In the genomic region with DNA sequence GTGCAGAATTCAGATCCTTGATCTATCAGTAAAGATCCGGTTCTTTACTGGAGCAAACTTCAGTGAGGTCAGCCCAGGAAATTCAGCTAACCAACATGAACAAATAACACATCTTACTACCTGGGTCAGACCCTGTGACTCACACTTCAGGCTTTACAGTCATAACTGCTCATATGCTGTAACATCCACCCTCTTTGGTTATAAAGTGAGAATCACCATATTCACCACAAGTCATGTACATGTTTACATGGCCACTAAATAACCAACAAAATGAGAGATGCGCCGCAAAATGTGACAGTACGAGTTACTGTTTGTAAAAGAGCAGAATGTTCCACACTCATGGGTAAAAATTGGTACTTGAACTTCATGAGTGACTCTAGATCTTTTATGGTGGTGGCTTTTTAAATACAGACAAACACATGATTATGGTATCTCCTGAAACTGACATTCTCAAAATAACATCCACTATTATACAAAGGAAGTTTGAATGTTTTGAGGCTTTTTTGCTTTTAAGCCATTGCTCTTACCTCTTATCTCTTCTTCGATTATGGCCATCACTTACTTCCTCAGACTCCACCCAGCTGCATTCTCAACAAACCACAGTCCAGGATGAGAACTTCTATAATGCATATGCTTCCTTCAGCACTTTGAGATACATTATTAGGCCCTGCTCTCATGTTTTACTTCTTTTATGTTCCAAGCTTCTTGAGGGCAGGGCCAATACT, we compare ENCODE assay signal across 8 cellular contexts.
A peak's percentile ranks its signal among the peaks of the same experiment; 100 is the strongest.
DNase-seq lines count a peak whose midpoint lies in the region; ATAC-seq and TF ChIP-seq lines count a peak whose summit lies in the region.

No MANE protein-coding gene starts in this region.

- H2BK15ac ChIP-seq in neuronal stem cell (ENCODE audit: low read length): no peak overlapping the region

- H3K4me3 ChIP-seq in hepatocyte (no peak overlapping the region), spleen (no peak overlapping the region), neuronal stem cell (ENCODE audit: low read length in 2 of 2) (no peak overlapping the region), dorsolateral prefrontal cortex (no peak overlapping the region)

- peak overlapping the region; percentile 37 for H3K27ac Mint-ChIP-seq in CD4-positive, alpha-beta T cell

- no peaks in the 10 kb centered on the region for H3K36me3 Mint-ChIP-seq in CD4-positive, alpha-beta T cell (ENCODE audit: low read depth)

- no peaks in the 10 kb centered on the region for H3K27me3 ChIP-seq in CD4-positive, alpha-beta T cell (ENCODE audit: control insufficient read depth, insufficient read depth, low read length)
- no peaks in the 10 kb centered on the region for H3K27me3 ChIP-seq in hepatocyte
- no peaks in the 10 kb centered on the region for H3K27me3 ChIP-seq in spleen (replicated peaks in 1 of 7)
- H3K27me3 ChIP-seq in neuronal stem cell (ENCODE audit: control insufficient read depth in 3 of 3, insufficient read depth in 3 of 3, low read depth in 1 of 3, low read length in 3 of 3): no peaks in the 10 kb centered on the region
- H3K27me3 ChIP-seq in dorsolateral prefrontal cortex: no peaks in the 10 kb centered on the region

- WGBS in hepatocyte (ENCODE audit: low lambda C conversion rate, missing lambda C conversion rate): 80% methylated on average over 5 of the region's 5 CpGs
- 71 to 76% (median 75%) methylated on average over 5 of the region's 5 CpGs for WGBS in spleen, 5 donors
- no CpG with 5 or more reads among the region's 5 CpGs for WGBS in neuronal stem cell (ENCODE audit: extremely low coverage in 2 of 2, insufficient read length in 2 of 2, insufficient replicate concordance in 1 of 2), 2 donors

- H3K18ac ChIP-seq in neuronal stem cell (ENCODE audit: low read length): no peak overlapping the region

- no peaks in the 10 kb centered on the region for H3K9me3 ChIP-seq in CD4-positive, alpha-beta T cell (ENCODE audit: control insufficient read depth, low read length)
- H3K9me3 ChIP-seq in hepatocyte (ENCODE audit: low read depth) (no peaks in the 10 kb centered on the region), spleen (no peaks in the 10 kb centered on the region), neuronal stem cell (replicated peaks in 1 of 2; ENCODE audit: control insufficient read depth in 2 of 2, insufficient read depth in 1 of 2, low read depth in 1 of 2, low read length in 2 of 2) (no peaks in the 10 kb centered on the region)

- H4K20me1 ChIP-seq in hepatocyte (ENCODE audit: insufficient read depth, poor library complexity, severe bottlenecking): no peaks in the 10 kb centered on the region

- H3K14ac ChIP-seq in neuronal stem cell (ENCODE audit: low read length): no peak overlapping the region

- H2BK12ac ChIP-seq in neuronal stem cell (ENCODE audit: low read length): no peak overlapping the region

- H4K91ac ChIP-seq in neuronal stem cell (ENCODE audit: low read depth, low read length, poor library complexity): no peak overlapping the region

- no peak overlapping the region for H2AK5ac ChIP-seq in neuronal stem cell (ENCODE audit: low read depth, low read length)

- H3K79me2 ChIP-seq in hepatocyte: no peaks in the 10 kb centered on the region

- no peak overlapping the region for H3K23ac ChIP-seq in neuronal stem cell (ENCODE audit: low read depth, low read length, poor library complexity)

- H2AFZ ChIP-seq in hepatocyte: no peak overlapping the region
- no peak overlapping the region for H2AFZ ChIP-seq in neuronal stem cell (ENCODE audit: low read length)

- H3K9me2 ChIP-seq in hepatocyte (replicated peaks; ENCODE audit: insufficient read depth): no peaks in the 10 kb centered on the region

- H4K8ac ChIP-seq in neuronal stem cell (ENCODE audit: low read depth, low read length): no peak overlapping the region

- H2BK120ac ChIP-seq in neuronal stem cell (ENCODE audit: low read depth, low read length): no peak overlapping the region

- H3K9me3 Mint-ChIP-seq in CD4-positive, alpha-beta T cell: no peaks in the 10 kb centered on the region

- no peaks in the 10 kb centered on the region for H3K27me3 Mint-ChIP-seq in CD4-positive, alpha-beta T cell

- TF ChIP-seq CTCF in CD4-positive, alpha-beta T cell (IDR thresholded peaks at IDR 0.05): no peak
- TF ChIP-seq CTCF in hepatocyte (IDR thresholded peaks at IDR 0.05; ENCODE audit: poor library complexity) (no peak), spleen (IDR thresholded peaks at IDR 0.05 in 8 of 11, conservative IDR thresholded peaks at IDR 0.05 in 3 of 11) (no peak), dorsolateral prefrontal cortex (IDR thresholded peaks at IDR 0.05 in 54 of 56, conservative IDR thresholded peaks at IDR 0.05 in 2 of 56; ENCODE audit: low read depth in 1 of 56, partially characterized antibody in 56 of 56) (no peak)

- H2BK5ac ChIP-seq in neuronal stem cell (ENCODE audit: low read length): no peak overlapping the region

- H3K27ac ChIP-seq in CD4-positive, alpha-beta T cell (ENCODE audit: low read depth, low read length): no peak overlapping the region
- H3K27ac ChIP-seq in hepatocyte (peak overlapping the region; percentile 65), spleen (peak overlapping the region in 4 of 8 donors; percentile 7 to 63 (median 49)), neuronal stem cell (replicated peaks; ENCODE audit: low read length) (no peak overlapping the region), dorsolateral prefrontal cortex (no peak overlapping the region)

- POLR2A ChIA-PET in CD4-positive, alpha-beta T cell (lab: Charles Lee): interaction anchor here (1.0 to 1.2 kb wide), 2 partner anchors 27 to 29 kb away, joined by 4 to 5 read pairs; no protein-coding TSS in a partner anchor

- peaks cover 35% of the 10 kb centered on the region for H3K4me1 Mint-ChIP-seq in CD4-positive, alpha-beta T cell (ENCODE audit: low read depth)

- no peaks in the 10 kb centered on the region for H3K79me1 ChIP-seq in neuronal stem cell (ENCODE audit: low read depth, low read length)

- peaks cover 23% of the 10 kb centered on the region for H3K4me1 ChIP-seq in hepatocyte (ENCODE audit: insufficient read depth)
- H3K4me1 ChIP-seq in spleen: peaks cover 0 to 3% (median 0%) of the 10 kb centered on the region in 6 donors
- H3K4me1 ChIP-seq in neuronal stem cell (ENCODE audit: control insufficient read depth in 2 of 2, insufficient read depth in 1 of 2, low read depth in 1 of 2, low read length in 2 of 2): peaks cover 0 to 2% of the 10 kb centered on the region in 2 donors

- peak; percentile 90 for ATAC-seq in CD4-positive, alpha-beta T cell (ENCODE audit: poor library complexity)
- ATAC-seq in HG02798 (IDR thresholded peaks at IDR 0.05; ENCODE audit: poor library complexity, unreplicated experiment) (peak; percentile 78), GM21529 (IDR thresholded peaks at IDR 0.05; ENCODE audit: unreplicated experiment) (no peak)

- H3K4me2 ChIP-seq in hepatocyte (no peak overlapping the region), neuronal stem cell (ENCODE audit: insufficient read depth, low read length, poor library complexity, severe bottlenecking) (no peak overlapping the region)

- peak in 6 of 10 experiments; percentile 2 to 22 (median 10) for DNase-seq in CD4-positive, alpha-beta T cell
- DNase-seq in activated CD4-positive, alpha-beta T cell treated with anti-CD3 and anti-CD28 coated beads for 48 hours: peak; percentile 28
- DNase-seq in hepatocyte (ENCODE audit: low spot score) (peak; percentile 43), spleen (no peak), neuronal stem cell (ENCODE audit: low spot score) (no peak), dorsolateral prefrontal cortex (no peak)

- no peak overlapping the region for H3K9ac ChIP-seq in neuronal stem cell (ENCODE audit: low read depth, low read length, poor library complexity)

- intact Hi-C loops in CD4-positive, alpha-beta T cell (cut with DNase I, micrococcal nuclease): loop anchor here in 1 of 2 experiments (1.0 to 5.0 kb wide), 2 partner anchors 28 to 73 kb away; no protein-coding TSS in a partner anchor
- intact Hi-C loops in spleen (cut with DNase I; ENCODE audit: low total_unique reads): no loop called here
- intact Hi-C loops in dorsolateral prefrontal cortex (cut with DNase I): no loop called here

- H3K36me3 ChIP-seq in hepatocyte (replicated peaks; ENCODE audit: insufficient read depth, low read depth) (no peaks in the 10 kb centered on the region), spleen (no peaks in the 10 kb centered on the region), neuronal stem cell (replicated peaks in 1 of 2; ENCODE audit: control insufficient read depth in 2 of 2, insufficient read depth in 2 of 2, low read length in 2 of 2) (no peaks in the 10 kb centered on the region)

- TF ChIP-seq POLR2A in spleen (IDR thresholded peaks at IDR 0.05): no peak

- CTCF ChIA-PET in CD4-positive, alpha-beta T cell (lab: Charles Lee): interaction anchor here (0.6 to 1.5 kb wide), 4 partner anchors 28 to 1999 kb away, joined by 3 to 4 read pairs (median 4); no protein-coding TSS in a partner anchor

- no peak overlapping the region for H3K4me3 Mint-ChIP-seq in CD4-positive, alpha-beta T cell

- no peak overlapping the region for H3K4ac ChIP-seq in neuronal stem cell (ENCODE audit: low read length)

Comparison
In these comparisons a context has a peak if more than half of its experiments do, and no peak if none do; other contexts are left out.
1. DNase-seq: peak in CD4-positive, alpha-beta T cell (6 of 10), activated CD4-positive, alpha-beta T cell treated with anti-CD3 and anti-CD28 coated beads for 48 hours (single experiment) and hepatocyte (single experiment); none in spleen (single experiment), neuronal stem cell (single experiment) and dorsolateral prefrontal cortex (0 of 10).